Comparison of ENCODE assay signal across 20 cellular contexts in the genomic region with DNA sequence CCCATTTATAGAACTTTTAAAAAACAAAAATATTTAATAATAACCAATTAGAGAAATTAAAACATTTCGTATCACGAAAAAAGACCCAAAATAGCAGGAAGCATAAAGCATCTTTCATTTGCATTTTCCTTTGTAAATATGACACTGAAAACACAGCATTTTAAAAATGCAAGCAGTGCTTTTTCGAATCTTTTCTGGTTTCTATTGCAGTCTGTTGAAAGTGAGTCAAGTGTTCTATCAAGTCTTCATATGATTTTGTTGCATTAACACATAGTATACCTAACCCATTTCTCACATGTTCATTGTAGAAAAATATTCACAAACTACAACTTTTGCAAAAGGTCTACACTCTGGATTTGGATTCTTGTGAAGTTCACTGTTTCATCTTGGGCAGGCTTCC.
A peak's percentile ranks its signal among the peaks of the same experiment; 100 is the strongest.
DNase-seq lines count a peak whose midpoint lies in the region; ATAC-seq and TF ChIP-seq lines count a peak whose summit lies in the region.
"Had no signal": no experiment of that assay in that cellular context is flagged by ENCODE, and none has a peak within 500 bp of the region (broad histone marks: within the 10 kb centered on the region; RNA-seq: fewer than 3 reads in every experiment).

No MANE protein-coding gene starts in this region.

- WGBS in smooth muscle cell (ENCODE audit: low lambda C conversion rate) = 98% methylated on average over 3 of the region's 3 CpGs

- peak overlapping the region; percentile 43; the same call in 1 of the 2 replicates for H3K4me2 ChIP-seq in KMS-11
- H3K4me2 ChIP-seq in smooth muscle cell = no peak overlapping the region
- H3K4me2 ChIP-seq: A549, BLaER1, GM23338 had no signal

- peaks cover 33% of the 10 kb centered on the region for H3K4me1 ChIP-seq in ACC112 (ENCODE audit: control insufficient read depth, insufficient read depth, low read length, unreplicated experiment)
- H3K4me1 ChIP-seq in KMS-11 (ENCODE audit: low read depth, poor library complexity, severe bottlenecking) = peaks cover 13% of the 10 kb centered on the region
- peaks cover 35% of the 10 kb centered on the region for H3K4me1 ChIP-seq in RWPE2 (ENCODE audit: insufficient read depth, poor library complexity, severe bottlenecking)
- peaks cover 14% of the 10 kb centered on the region for H3K4me1 ChIP-seq in smooth muscle cell (ENCODE audit: low read depth)
- H3K4me1 ChIP-seq: A549, BLaER1 had no signal

- DNase-seq in RWPE2 (ENCODE audit: low spot score) (no peak), smooth muscle cell (lab: John Stamatoyannopoulos, UW; ENCODE audit: unreplicated experiment) (no peak), GM10248 (ENCODE audit: extremely low spot score) (no peak)
- DNase-seq: CD4-positive, alpha-beta memory T cell; DMS153; DMS79; GDM1; HCEC 1CT; IMR-90; Karpas-422 had no signal

- H3K9me3 ChIP-seq in RWPE2 (ENCODE audit: severe bottlenecking) (no peaks in the 10 kb centered on the region), smooth muscle cell (replicated peaks; ENCODE audit: low read depth) (no peaks in the 10 kb centered on the region)
- H3K9me3 ChIP-seq: A549, BLaER1 had no signal

- TF ChIP-seq CTCF in KMS-11 (conservative IDR thresholded peaks at IDR 0.05; ENCODE audit: low read depth, low read length) (no peak), RWPE2 (IDR thresholded peaks at IDR 0.05; ENCODE audit: poor library complexity, severe bottlenecking) (no peak), smooth muscle cell (IDR thresholded peaks at IDR 0.05; ENCODE audit: borderline replicate concordance, insufficient read depth, poor library complexity, severe bottlenecking) (no peak), GM10248 (IDR thresholded peaks at IDR 0.05; ENCODE audit: control extremely low read depth, extremely low read depth, low read depth, missing control alignments) (no peak)

- H3F3A ChIP-seq in smooth muscle cell (ENCODE audit: low read depth) = peaks cover 4% of the 10 kb centered on the region

- CTCF ChIA-PET in GM10248 (lab: Yijun Ruan, JAX) = no interaction called here

- ATAC-seq in RWPE2 (ENCODE audit: low read depth) (no peak), GM21390 (IDR thresholded peaks at IDR 0.05; ENCODE audit: unreplicated experiment) (no peak), HG03432 (IDR thresholded peaks at IDR 0.05; ENCODE audit: unreplicated experiment) (no peak)
- ATAC-seq: A549, GM23338, K562 had no signal

- peak overlapping the region; percentile 31 for H2AFZ ChIP-seq in ACC112 (ENCODE audit: low read length, unreplicated experiment)
- no peak overlapping the region for H2AFZ ChIP-seq in KMS-11 (ENCODE audit: low read depth)
- no peak overlapping the region for H2AFZ ChIP-seq in smooth muscle cell (ENCODE audit: low read depth)
- H2AFZ ChIP-seq: GM23338 had no signal

- H3K79me2 ChIP-seq in ACC112 (ENCODE audit: control insufficient read depth, insufficient read depth, low read length, unreplicated experiment) (no peaks in the 10 kb centered on the region), KMS-11 (ENCODE audit: insufficient read depth, low read depth) (no peaks in the 10 kb centered on the region), smooth muscle cell (ENCODE audit: low read depth) (peaks cover 8% of the 10 kb centered on the region)

- H3K36me3 ChIP-seq in ACC112 (ENCODE audit: insufficient read depth, low read length) (no peaks in the 10 kb centered on the region), KMS-11 (ENCODE audit: insufficient read depth) (no peaks in the 10 kb centered on the region), RWPE2 (ENCODE audit: low read depth) (no peaks in the 10 kb centered on the region), smooth muscle cell (ENCODE audit: low read depth) (no peaks in the 10 kb centered on the region)
- H3K36me3 ChIP-seq: BLaER1 had no signal

- H3K27ac ChIP-seq in ACC112 (ENCODE audit: low read depth, low read length) = no peak overlapping the region
- H3K27ac ChIP-seq in KMS-11 = no peak overlapping the region
- peak overlapping the region; percentile 95 for H3K27ac ChIP-seq in RWPE2 (ENCODE audit: poor library complexity, severe bottlenecking)
- peak overlapping the region; percentile 75 for H3K27ac ChIP-seq in smooth muscle cell (ENCODE audit: low read depth)
- H3K27ac ChIP-seq: 22Rv1, A549, BLaER1, HL-60 had no signal

- H3K4me3 ChIP-seq in ACC112 (ENCODE audit: low read depth, low read length) (no peak overlapping the region), KMS-11 (IDR thresholded peaks at IDR 0.05; ENCODE audit: insufficient read depth, low read depth, low read length) (no peak overlapping the region), RWPE2 (ENCODE audit: severe bottlenecking) (no peak overlapping the region), smooth muscle cell (no peak overlapping the region)
- H3K4me3 ChIP-seq: A549, BLaER1, GM23338, K562 had no signal

- H3K27me3 ChIP-seq in ACC112 (ENCODE audit: insufficient read depth, low read length) (no peaks in the 10 kb centered on the region), KMS-11 (ENCODE audit: insufficient read depth, low read depth) (no peaks in the 10 kb centered on the region), RWPE2 (ENCODE audit: insufficient read depth, poor library complexity, severe bottlenecking) (no peaks in the 10 kb centered on the region), smooth muscle cell (ENCODE audit: low read depth) (no peaks in the 10 kb centered on the region)
- H3K27me3 ChIP-seq: BLaER1 had no signal

- H4K20me1 ChIP-seq in KMS-11 (ENCODE audit: insufficient read depth) = no peaks in the 10 kb centered on the region
- H4K20me1 ChIP-seq in smooth muscle cell (ENCODE audit: low read depth) = peaks cover 8% of the 10 kb centered on the region
- H4K20me1 ChIP-seq: BLaER1 had no signal

- H3K9ac ChIP-seq in KMS-11 (no peak overlapping the region), smooth muscle cell (ENCODE audit: low read depth) (no peak overlapping the region)
- H3K9ac ChIP-seq: BLaER1 had no signal

- POLR2A ChIA-PET in GM10248 (lab: Yijun Ruan, JAX) = no interaction called here

Comparison
In these comparisons a context has a peak if more than half of its experiments do, and no peak if none do; other contexts are left out.
1. H3K27ac ChIP-seq: peak in RWPE2 (single experiment) and smooth muscle cell (single experiment); none in ACC112 (single experiment) and KMS-11 (single experiment).